ENCODE assay signal across 1 cellular context in the genomic region with DNA sequence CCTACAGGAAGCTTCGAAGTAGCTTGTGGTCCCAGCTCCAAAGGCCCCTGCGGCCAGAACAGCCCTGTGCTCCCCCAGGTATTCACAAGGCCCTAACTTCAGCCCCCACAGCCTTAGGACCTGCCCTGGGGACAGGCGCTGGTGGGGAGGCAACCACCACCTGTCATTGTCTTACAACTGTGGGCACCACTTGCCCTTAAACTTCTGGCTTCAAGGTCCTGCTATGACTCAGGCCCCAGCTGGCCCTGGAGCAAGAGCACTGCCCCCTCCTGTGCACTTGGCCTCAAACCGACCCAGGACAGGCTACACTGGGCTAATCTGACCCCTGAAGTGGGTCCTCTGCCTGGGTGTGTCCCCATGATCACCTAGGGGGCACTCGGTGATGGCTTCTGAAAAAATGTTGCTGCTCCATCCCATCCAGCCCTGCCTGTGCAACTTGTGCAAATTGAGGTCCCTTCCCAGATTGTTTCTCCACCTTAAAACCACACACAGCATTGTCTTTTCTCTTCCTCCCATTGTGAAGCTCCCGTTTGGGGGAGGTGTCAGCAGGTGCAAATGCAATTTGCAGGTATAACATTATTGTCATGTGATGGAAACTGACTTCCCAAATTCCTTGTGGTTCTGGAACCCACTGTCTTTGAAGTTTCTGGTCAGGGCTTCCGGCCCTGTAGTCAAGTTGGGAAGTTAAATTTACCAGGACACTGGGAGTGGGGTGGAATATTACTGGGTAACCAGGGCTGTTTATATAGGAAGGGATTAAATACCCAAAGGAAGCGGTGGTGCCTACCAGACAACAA.
TF ChIP-seq lines count a peak whose summit lies in the region.

No MANE protein-coding gene starts in this region.

TF ChIP-seq in IMR-90, 13 proteins besides CTCF, POLR2A, EP300 and RAD21:
- TF ChIP-seq CHD1 (IDR thresholded peaks at IDR 0.05; ENCODE audit: low read depth, low read length) = no peak
- no peak for TF ChIP-seq CEBPB (IDR thresholded peaks at IDR 0.05; ENCODE audit: low read depth, low read length)
- peak; percentile 29; the same call in 1 of the 2 replicates for TF ChIP-seq MAZ (IDR thresholded peaks at IDR 0.05; ENCODE audit: borderline replicate concordance, low read depth, low read length)
- TF ChIP-seq BHLHE40 (IDR thresholded peaks at IDR 0.05; ENCODE audit: low read depth, low read length) = no peak
- TF ChIP-seq MXI1 (IDR thresholded peaks at IDR 0.05; ENCODE audit: borderline replicate concordance, low read depth, low read length) = no peak
